Comparison of ENCODE assay signal across 13 cellular contexts in the genomic region with DNA sequence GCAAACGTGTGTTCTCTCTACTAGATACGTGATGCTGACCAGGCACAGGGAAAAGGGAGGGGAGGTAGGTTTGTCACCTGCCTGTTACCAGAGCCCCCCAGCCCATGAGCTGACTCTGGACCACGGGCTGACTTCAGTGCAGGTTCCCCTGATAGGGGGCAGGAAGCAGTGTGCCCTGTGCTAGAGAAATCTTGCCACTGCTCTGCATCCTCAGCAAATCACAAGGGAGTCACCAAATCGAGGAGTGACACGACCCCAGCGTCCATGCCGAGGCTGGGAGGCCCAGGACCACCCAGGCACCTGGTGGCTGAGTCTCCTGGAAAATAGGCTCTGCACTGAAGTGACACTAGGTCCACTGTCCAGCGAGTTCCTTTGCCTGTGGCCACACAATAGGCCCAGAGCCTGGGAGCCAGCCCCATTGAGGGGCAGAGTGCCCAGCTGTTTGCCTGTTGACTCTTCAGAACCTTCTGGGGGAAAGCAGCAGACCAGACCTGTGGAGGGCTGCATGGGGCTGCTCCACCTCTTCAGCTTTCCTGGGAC.
DNase-seq lines count a peak whose midpoint lies in the region; ATAC-seq and TF ChIP-seq lines count a peak whose summit lies in the region.
"Had no signal": no experiment of that assay in that cellular context is flagged by ENCODE, and none has a peak within 500 bp of the region (broad histone marks: within the 10 kb centered on the region; RNA-seq: fewer than 3 reads in every experiment).

No MANE protein-coding gene starts in this region.

- intact Hi-C loops in left lung (cut with DNase I): no loop called here
- intact Hi-C loops in posterior vena cava (cut with DNase I): no loop called here

- H3K4me1 ChIP-seq in BE2C (peaks cover 12% of the 10 kb centered on the region), RWPE2 (ENCODE audit: insufficient read depth, poor library complexity, severe bottlenecking) (no peaks in the 10 kb centered on the region), left lung (no peaks in the 10 kb centered on the region)
- H3K4me1 ChIP-seq: A549 had no signal

- ATAC-seq in RWPE2 (ENCODE audit: low read depth): no peak
- no peak for ATAC-seq in left lung
- no peak for ATAC-seq in HG03025 (IDR thresholded peaks at IDR 0.05; ENCODE audit: low FRiP score, unreplicated experiment)
- ATAC-seq: A549, K562 had no signal

- H3K9me3 ChIP-seq in BE2C (no peaks in the 10 kb centered on the region), RWPE2 (ENCODE audit: severe bottlenecking) (no peaks in the 10 kb centered on the region), left lung (no peaks in the 10 kb centered on the region)
- H3K9me3 ChIP-seq: A549 had no signal

- peak; percentile 4 for DNase-seq in BE2C
- peak; percentile 34 for DNase-seq in RWPE2 (ENCODE audit: low spot score)
- DNase-seq in left lung: peak; percentile 17 to 24
- peak; percentile 64 for DNase-seq in posterior vena cava (ENCODE audit: low spot score)
- DNase-seq in middle frontal gyrus (ENCODE audit: extremely low spot score, low spot score): no peak
- DNase-seq in foreskin melanocyte: no peak
- DNase-seq: DMS79, NCI-H1105, SIG-M5 had no signal

- TF ChIP-seq CTCF in BE2C (IDR thresholded peaks at IDR 0.05; ENCODE audit: low read depth, low read length) (no peak), RWPE2 (IDR thresholded peaks at IDR 0.05; ENCODE audit: poor library complexity, severe bottlenecking) (no peak), left lung (IDR thresholded peaks at IDR 0.05) (no peak)

- H3K27ac ChIP-seq in RWPE2 (ENCODE audit: poor library complexity, severe bottlenecking) (no peak overlapping the region), left lung (no peak overlapping the region)
- H3K27ac ChIP-seq: A549; BLaER1 treated with 17β-estradiol and CSF1 and Interleukin-3, amounts not matched to agents 10 nM and 100 nM had no signal

- H3K4me3 ChIP-seq in BE2C (ENCODE audit: low read depth, low read length): no peak overlapping the region
- no peak overlapping the region for H3K4me3 ChIP-seq in RWPE2 (ENCODE audit: severe bottlenecking)
- H3K4me3 ChIP-seq in left lung: no peak overlapping the region
- H3K4me3 ChIP-seq: A549; BLaER1 treated with 17β-estradiol and CSF1 and Interleukin-3, amounts not matched to agents 10 nM and 100 nM; K562 had no signal

- H3K27me3 ChIP-seq in BE2C (no peaks in the 10 kb centered on the region), RWPE2 (ENCODE audit: insufficient read depth, poor library complexity, severe bottlenecking) (no peaks in the 10 kb centered on the region), left lung (no peaks in the 10 kb centered on the region)
- H3K27me3 ChIP-seq: BLaER1 treated with 17β-estradiol and CSF1 and Interleukin-3, amounts not matched to agents 10 nM and 100 nM had no signal

- H3K36me3 ChIP-seq in BE2C (no peaks in the 10 kb centered on the region), RWPE2 (ENCODE audit: low read depth) (no peaks in the 10 kb centered on the region), left lung (no peaks in the 10 kb centered on the region)
- H3K36me3 ChIP-seq: BLaER1 treated with 17β-estradiol and CSF1 and Interleukin-3, amounts not matched to agents 10 nM and 100 nM had no signal

Comparison
In these comparisons a context has a peak if more than half of its experiments do, and no peak if none do; other contexts are left out.
1. DNase-seq: peak in BE2C (single experiment), RWPE2 (single experiment), left lung (2 of 2) and posterior vena cava (single experiment); none in middle frontal gyrus (single experiment) and foreskin melanocyte (single experiment).